24 cellular contexts compared by ENCODE assay signal in the genomic region with DNA sequence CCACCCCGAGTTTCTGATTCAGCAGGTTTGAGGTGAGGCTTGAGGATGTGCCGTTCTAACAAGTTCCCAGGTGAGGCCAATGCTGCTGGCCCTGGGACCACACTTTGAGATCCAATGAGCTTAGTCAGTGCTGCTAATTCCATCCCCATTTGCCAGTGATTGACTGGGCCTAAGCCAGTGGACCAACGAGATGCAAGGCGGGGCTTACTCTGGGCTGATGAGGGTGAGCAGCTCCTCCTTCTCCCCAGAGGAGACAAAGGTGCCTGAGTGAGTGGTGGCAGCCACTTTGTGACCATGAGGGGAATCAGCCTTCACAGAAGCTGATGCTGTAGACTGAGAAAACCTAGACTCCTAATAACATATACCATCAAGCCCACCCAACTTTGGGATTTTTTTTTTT. TPM values are rescaled to one million over a fixed set of nuclear protein-coding genes. Genes with fewer than 3 reads are reported as not detected.
"Had no signal": no experiment of that assay in that cellular context is flagged by ENCODE, and none has a peak within 500 bp of the region (broad histone marks: within the 10 kb centered on the region; RNA-seq: fewer than 3 reads in every experiment).

No MANE protein-coding gene starts in this region.

- H3K27me3 ChIP-seq: body of pancreas, dorsolateral prefrontal cortex, gastroesophageal sphincter, heart left ventricle, neural progenitor cell, right atrium auricular region, transverse colon, uterus had no signal

- H3K4me3 ChIP-seq: body of pancreas, dorsolateral prefrontal cortex, gastroesophageal sphincter, heart left ventricle, neural progenitor cell, prostate gland, right atrium auricular region, transverse colon, uterus had no signal

- H3K9me3 ChIP-seq: body of pancreas, gastroesophageal sphincter, heart left ventricle, prostate gland, right atrium auricular region, transverse colon, uterus had no signal

- H3K27me3 Mint-ChIP-seq: activated CD4-positive, alpha-beta T cell treated with anti-CD3 and anti-CD28 coated beads, Interleukin-2, amount 10 ng/mL, durations not matched to agents 24 days and 14 days; activated CD8-positive, alpha-beta T cell treated with anti-CD3 and anti-CD28 coated beads for 36 hours; activated T-helper 17 cell treated with anti-CD3 and anti-CD28 coated beads, Interleukin-2, amount 50 U/mL, for 72 hours; naive thymus-derived CD4-positive, alpha-beta T cell had no signal

- H3K27ac Mint-ChIP-seq: activated CD4-positive, alpha-beta T cell treated with anti-CD3 and anti-CD28 coated beads, Interleukin-2, amount 10 ng/mL, durations not matched to agents 24 days and 14 days; activated CD8-positive, alpha-beta T cell treated with anti-CD3 and anti-CD28 coated beads for 36 hours; activated naive CD8-positive, alpha-beta T cell treated with anti-CD3 and anti-CD28 coated beads, Interleukin-2, amount 10 ng/mL, durations not matched to agents 7 days and 5 days; activated T-helper 17 cell treated with anti-CD3 and anti-CD28 coated beads, Interleukin-2, amount 50 U/mL, for 72 hours; endodermal cell; naive thymus-derived CD4-positive, alpha-beta T cell; neural progenitor cell had no signal

- DNase-seq: activated CD4-positive, alpha-beta T cell treated with anti-CD3 and anti-CD28 coated beads, Interleukin-2, amount 10 ng/mL, durations not matched to agents 24 days and 14 days; activated CD8-positive, alpha-beta T cell treated with anti-CD3 and anti-CD28 coated beads for 36 hours; activated naive CD4-positive, alpha-beta T cell treated with Interleukin-2 at 50 U/mL for 16 hours; activated naive CD8-positive, alpha-beta T cell treated with anti-CD3 and anti-CD28 coated beads, Interleukin-2, amount 10 ng/mL, durations not matched to agents 7 days and 5 days; activated T-cell treated with anti-CD3 and anti-CD28 coated beads, Interleukin-2, amount 50 U/mL, for 1 hour; body of pancreas; central memory CD4-positive, alpha-beta T cell; dorsolateral prefrontal cortex; endodermal cell; heart left ventricle; kidney glomerular epithelial cell; mesenchymal stem cell; naive thymus-derived CD4-positive, alpha-beta T cell; stimulated activated CD4-positive, alpha-beta T cell treated with anti-CD3 and anti-CD28 coated beads, Interleukin-12 subunit alpha, Interleukin-12 subunit beta, amount 100 ng/mL, for 4 hours; stimulated activated CD4-positive, alpha-beta T cell treated with anti-CD3 and anti-CD28 coated beads, Interleukin-1b, Interleukin-23, amount 100 ng/mL, for 48 hours; stimulated activated naive CD4-positive, alpha-beta T cell treated with Interleukin-2 at 50 U/mL for 16 hours; transverse colon; uterus had no signal

- H3K36me3 ChIP-seq: gastroesophageal sphincter, heart left ventricle, neural progenitor cell, prostate gland, right atrium auricular region, transverse colon, uterus had no signal

- H3K9me3 Mint-ChIP-seq: activated CD4-positive, alpha-beta T cell treated with anti-CD3 and anti-CD28 coated beads, Interleukin-2, amount 10 ng/mL, durations not matched to agents 24 days and 14 days; activated CD8-positive, alpha-beta T cell treated with anti-CD3 and anti-CD28 coated beads for 36 hours; activated naive CD8-positive, alpha-beta T cell treated with anti-CD3 and anti-CD28 coated beads, Interleukin-2, amount 10 ng/mL, durations not matched to agents 7 days and 5 days; activated T-helper 17 cell treated with anti-CD3 and anti-CD28 coated beads, Interleukin-2, amount 50 U/mL, for 72 hours had no signal

- H3K27ac ChIP-seq: body of pancreas, dorsolateral prefrontal cortex, gastroesophageal sphincter, heart left ventricle, neural progenitor cell, prostate gland, right atrium auricular region, uterus had no signal

- H3K4me1 ChIP-seq: body of pancreas, gastroesophageal sphincter, heart left ventricle, neural progenitor cell, prostate gland, right atrium auricular region, uterus had no signal

- H3K4me3 Mint-ChIP-seq: activated CD4-positive, alpha-beta T cell treated with anti-CD3 and anti-CD28 coated beads, Interleukin-2, amount 10 ng/mL, durations not matched to agents 24 days and 14 days; activated CD8-positive, alpha-beta T cell treated with anti-CD3 and anti-CD28 coated beads for 36 hours; activated naive CD8-positive, alpha-beta T cell treated with anti-CD3 and anti-CD28 coated beads, Interleukin-2, amount 10 ng/mL, durations not matched to agents 7 days and 5 days; activated T-helper 17 cell treated with anti-CD3 and anti-CD28 coated beads, Interleukin-2, amount 50 U/mL, for 72 hours; endodermal cell; naive thymus-derived CD4-positive, alpha-beta T cell; neural progenitor cell had no signal

- ATAC-seq: activated CD8-positive, alpha-beta T cell treated with anti-CD3 and anti-CD28 coated beads for 36 hours; activated T-helper 17 cell treated with anti-CD3 and anti-CD28 coated beads, Interleukin-2, amount 50 U/mL, for 72 hours; body of pancreas; gastroesophageal sphincter; heart left ventricle; naive thymus-derived CD4-positive, alpha-beta T cell had no signal

RNA-seq across cellular contexts. Expression of a gene that starts 23.1 kb away (rescaled TPM):
- total RNA-seq: activated CD4-positive, alpha-beta T cell treated with anti-CD3 and anti-CD28 coated beads, Interleukin-2, amount 10 ng/mL, durations not matched to agents 24 days and 14 days; activated CD8-positive, alpha-beta T cell treated with anti-CD3 and anti-CD28 coated beads for 36 hours; activated naive CD8-positive, alpha-beta T cell treated with anti-CD3 and anti-CD28 coated beads, Interleukin-2, amount 10 ng/mL, durations not matched to agents 7 days and 5 days; activated T-helper 17 cell treated with anti-CD3 and anti-CD28 coated beads, Interleukin-2, amount 50 U/mL, for 72 hours; dorsolateral prefrontal cortex; heart left ventricle; naive thymus-derived CD4-positive, alpha-beta T cell; osteoblast; right atrium auricular region had no signal
- polyA plus RNA-seq: naive thymus-derived CD4-positive, alpha-beta T cell had no signal
